ENCODE assay signal across 13 cellular contexts in genomic region chr11:69926376-69927050, GRCh38.
"Had no signal": no experiment of that assay in that cellular context is flagged by ENCODE, and none has a peak within 500 bp of the region (broad histone marks: within the 10 kb centered on the region; RNA-seq: fewer than 3 reads in every experiment).

No MANE protein-coding gene starts in this region.

- H3K27ac ChIP-seq: dorsolateral prefrontal cortex, stomach, vagina had no signal

- H3K9me3 ChIP-seq: vagina had no signal

- H3K4me3 Mint-ChIP-seq: activated naive CD8-positive, alpha-beta T cell treated with anti-CD3 and anti-CD28 coated beads for 36 hours; nephron progenitor cell; T-helper 17 cell had no signal

- H3K4me1 ChIP-seq: vagina had no signal

- H3K36me3 Mint-ChIP-seq: activated naive CD8-positive, alpha-beta T cell treated with anti-CD3 and anti-CD28 coated beads for 36 hours had no signal

- H3K36me3 ChIP-seq: stomach, vagina had no signal

- H3K27me3 ChIP-seq: vagina had no signal

- H3K27ac Mint-ChIP-seq: activated naive CD8-positive, alpha-beta T cell treated with anti-CD3 and anti-CD28 coated beads for 36 hours; activated T-helper 2 cell treated with anti-CD3 and anti-CD28 coated beads, Interferon-gamma antibody, Interleukin-2, Interleukin-4, amounts not matched to agents 10 μg/mL and 5 μg/mL and 100 μg/mL, durations not matched to agents 14 hours and 24 hours and 36 hours; nephron progenitor cell had no signal

- DNase-seq: activated CD4-positive, alpha-beta T cell treated with anti-CD3 and anti-CD28 coated beads, Interleukin-2, amount 50 U/mL, for 1 hour; activated CD4-positive, CD25-positive, alpha-beta regulatory T cell; activated naive CD8-positive, alpha-beta T cell treated with anti-CD3 and anti-CD28 coated beads for 36 hours; activated T-cell treated with anti-CD3 and anti-CD28 coated beads for 4 hours; left cardiac atrium; nephron progenitor cell; stimulated activated CD4-positive, alpha-beta T cell treated with anti-CD3 and anti-CD28 coated beads, Interleukin-4, amount 100 ng/mL, for 1 hour; stomach; T-helper 17 cell had no signal

- H3K9me3 Mint-ChIP-seq: activated naive CD8-positive, alpha-beta T cell treated with anti-CD3 and anti-CD28 coated beads for 36 hours; activated T-helper 2 cell treated with anti-CD3 and anti-CD28 coated beads, Interferon-gamma antibody, Interleukin-2, Interleukin-4, amounts not matched to agents 10 μg/mL and 5 μg/mL and 100 μg/mL, durations not matched to agents 14 hours and 24 hours and 36 hours; nephron progenitor cell had no signal

- H3K4me3 ChIP-seq: dorsolateral prefrontal cortex, stomach, vagina had no signal

- ATAC-seq: esophagus mucosa, T-helper 17 cell had no signal
